ENCODE assay signal across 22 cellular contexts in genomic region chr10:126963354-126963753, GRCh38.
"Had no signal": no experiment of that assay in that cellular context is flagged by ENCODE, and none has a peak within 500 bp of the region (broad histone marks: within the 10 kb centered on the region; RNA-seq: fewer than 3 reads in every experiment).

No MANE protein-coding gene starts in this region.

- H3K4me1 Mint-ChIP-seq: mesothelial cell of epicardium had no signal

- H3K27me3 ChIP-seq: dorsolateral prefrontal cortex, esophagus muscularis mucosa, foreskin keratinocyte, gastroesophageal sphincter, heart left ventricle, left lung had no signal

- FAIRE-seq: colon, endothelial cell of umbilical vein, frontal cortex, islet of Langerhans, keratinocyte had no signal

- ATAC-seq: foreskin keratinocyte, gastroesophageal sphincter, left cardiac atrium, left lung, lower lobe of right lung, mucosa of descending colon had no signal

- H3K27ac Mint-ChIP-seq: mesothelial cell of epicardium, naive B cell had no signal

- H3K27me3 Mint-ChIP-seq: naive B cell had no signal

- H3K4me3 Mint-ChIP-seq: mesothelial cell of epicardium, naive B cell had no signal

- H3K4me3 ChIP-seq: coronary artery, dorsolateral prefrontal cortex, esophagus muscularis mucosa, gastroesophageal sphincter, heart left ventricle, left lung, lower lobe of right lung, mucosa of descending colon had no signal

- H3K4me1 ChIP-seq: foreskin keratinocyte, gastroesophageal sphincter, left lung, lower lobe of right lung had no signal

- DNase-seq: dorsolateral prefrontal cortex; effector CD4-positive, alpha-beta T cell; effector memory CD4-positive, alpha-beta T cell; foreskin keratinocyte; heart left ventricle; hippocampal formation; left cardiac atrium; left lung; left ventricle myocardium superior; lower lobe of right lung; mesenchymal stem cell; mucosa of descending colon; naive B cell had no signal

- H3K9me3 Mint-ChIP-seq: mesothelial cell of epicardium had no signal

- H3K9me3 ChIP-seq: esophagus muscularis mucosa, gastroesophageal sphincter, heart left ventricle, left lung, lower lobe of right lung, mucosa of descending colon had no signal

- H3K27ac ChIP-seq: coronary artery, esophagus muscularis mucosa, foreskin keratinocyte, gastroesophageal sphincter, left lung, lower lobe of right lung had no signal

- H3K36me3 Mint-ChIP-seq: mesothelial cell of epicardium, naive B cell had no signal

- H3K36me3 ChIP-seq: esophagus muscularis mucosa, gastroesophageal sphincter, heart left ventricle, left lung, lower lobe of right lung had no signal
